Comparison of ENCODE assay signal across 8 cellular contexts in the genomic region with DNA sequence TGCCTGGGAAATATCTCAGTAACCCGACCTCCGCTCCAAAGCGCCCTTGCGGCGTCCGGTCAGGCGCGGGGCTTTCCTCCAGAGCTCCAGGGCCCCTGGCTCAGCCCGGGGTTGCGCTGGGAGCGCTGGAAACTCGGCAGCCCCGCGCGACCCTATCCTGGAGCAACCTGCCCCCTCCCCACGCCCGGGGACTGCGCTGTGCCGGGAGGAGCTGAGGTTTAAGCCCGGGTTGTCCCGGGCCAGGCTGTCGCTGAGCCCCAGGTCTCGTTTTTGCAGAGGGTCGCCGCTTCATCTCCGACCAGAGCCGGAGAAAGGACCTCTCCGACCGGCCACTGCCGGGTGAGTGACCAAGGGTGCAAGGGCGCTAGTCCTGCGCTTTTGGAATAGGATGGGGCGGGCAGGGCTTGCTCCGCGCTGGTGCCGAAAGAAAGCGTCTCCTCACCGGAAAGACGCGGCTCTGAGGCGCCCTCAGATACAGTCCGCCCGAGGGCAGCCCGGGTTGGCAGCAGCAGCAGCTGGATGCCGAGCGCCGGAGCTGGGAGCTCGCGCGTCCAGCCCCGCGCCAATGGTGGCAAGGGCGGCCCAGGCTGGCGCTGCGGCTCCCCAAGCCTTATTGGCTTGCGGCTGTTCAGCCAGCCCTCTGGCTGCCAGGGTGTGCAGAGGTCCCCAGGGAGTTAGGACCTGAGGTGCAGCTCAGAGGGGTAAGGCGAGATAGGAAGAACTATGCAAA. TPM values are rescaled to one million over a fixed set of nuclear protein-coding genes. Genes with fewer than 3 reads are reported as not detected.
DNase-seq lines count a peak whose midpoint lies in the region; ATAC-seq and TF ChIP-seq lines count a peak whose summit lies in the region.

No MANE protein-coding gene starts in this region.

- 1% methylated on average over 57 of the region's 57 CpGs for WGBS in thymus

- H3K27ac ChIP-seq in HL-60 (replicated peaks) (no peak overlapping the region), thymus (ENCODE audit: low read depth) (no peak overlapping the region)

- H3K27me3 ChIP-seq in HL-60 (ENCODE audit: insufficient read depth, poor library complexity, severe bottlenecking) (peaks cover 52% of the 10 kb centered on the region), thymus (ENCODE audit: control insufficient read depth, insufficient read depth) (peaks cover 15% of the 10 kb centered on the region)

- no peak for TF ChIP-seq CTCF in HL-60 (IDR thresholded peaks at IDR 0.05; ENCODE audit: insufficient read depth, low read length)

- ATAC-seq in GM21360 (IDR thresholded peaks at IDR 0.05; ENCODE audit: unreplicated experiment), result peak; percentile 96

- no peaks in the 10 kb centered on the region for H3K36me3 ChIP-seq in thymus (ENCODE audit: control insufficient read depth, insufficient read depth)

- H3K4me3 ChIP-seq in HL-60 (replicated peaks; ENCODE audit: insufficient read depth, low read length), result peak overlapping the region; percentile 35
- H3K4me3 ChIP-seq in thymus (ENCODE audit: low read length), result peak overlapping the region; percentile 44

- DNase-seq in COR-L47 (lab: John Stamatoyannopoulos, UW) (peak; percentile 20), HL-60 (ENCODE audit: low read depth in 1 of 2, low spot score in 1 of 2) (peak in 1 of 2 experiments; percentile 47), RPMI8226 (peak; percentile 74), globus pallidus (ENCODE audit: low spot score) (peak; percentile 68), nucleus accumbens (lab: John Stamatoyannopoulos, UW) (peak in 46 of 56 donors; percentile 10 to 73 (median 44))
- peak; percentile 63 for DNase-seq in activated naive CD4-positive, alpha-beta T cell treated with Interleukin-2 at 50 U/mL for 16 hours

- no peaks in the 10 kb centered on the region for H3K9me3 ChIP-seq in thymus (ENCODE audit: control insufficient read depth)

- H3K4me1 ChIP-seq in thymus (ENCODE audit: control insufficient read depth, insufficient read depth, low read length), result no peaks in the 10 kb centered on the region

RNA-seq across cellular contexts. Expression of gene SPX, which starts 1.5 kb away (rescaled TPM):
- polyA plus RNA-seq in thymus, result 4.1 TPM

RNA-seq across cellular contexts. Expression of gene GOLT1B, which starts 26.0 kb away (rescaled TPM):
- 25.0 TPM for polyA plus RNA-seq in thymus

RNA-seq across cellular contexts. Expression of gene RECQL, which starts 26.2 kb away (rescaled TPM):
- 31.1 TPM for polyA plus RNA-seq in thymus
